In genomic region chr13:101521371-101521770, GRCh38 we compare ENCODE assay signal across 25 cellular contexts.
DNase-seq lines count a peak whose midpoint lies in the region; ATAC-seq and TF ChIP-seq lines count a peak whose summit lies in the region.
"Had no signal": no experiment of that assay in that cellular context is flagged by ENCODE, and none has a peak within 500 bp of the region (broad histone marks: within the 10 kb centered on the region; RNA-seq: fewer than 3 reads in every experiment).

No MANE protein-coding gene starts in this region.

- no peaks in the 10 kb centered on the region for H4K20me1 ChIP-seq in SK-N-SH (ENCODE audit: insufficient read depth)

- H3K9ac ChIP-seq in SK-N-SH = 0 out of 2 replicates have a peak overlapping the region, but pooled peaks have one; percentile 14

- peaks cover 0 to 14% of the 10 kb centered on the region in 2 experiments for H3K36me3 ChIP-seq in SK-N-SH (replicated peaks in 1 of 2; ENCODE audit: control insufficient read depth in 1 of 2, insufficient read depth in 2 of 2, low read length in 1 of 2)
- H3K36me3 ChIP-seq in ascending aorta = no peaks in the 10 kb centered on the region
- no peaks in the 10 kb centered on the region for H3K36me3 ChIP-seq in gastrocnemius medialis
- H3K36me3 ChIP-seq: heart left ventricle had no signal

- H3K27ac Mint-ChIP-seq in natural killer cell treated with Interleukin-12 subunit alpha and Interleukin-12 subunit beta and Interleukin-15 and Interleukin-18, amount 100 ng/mL, for 72 hours = peak overlapping the region; percentile 77 to 80
- H3K27ac Mint-ChIP-seq: activated CD4-positive, alpha-beta memory T cell treated with anti-CD3 and anti-CD28 coated beads for 36 hours; CD8-positive, alpha-beta T cell had no signal

- no peak for TF ChIP-seq POLR2A in gastrocnemius medialis (IDR thresholded peaks at IDR 0.05)

- H3K27ac ChIP-seq in SK-N-SH (ENCODE audit: low read depth in 2 of 2, low read length in 1 of 2) (peak overlapping the region in 1 of 2 experiments; percentile 79; a peak in 2 of 4 replicates), ascending aorta (peak overlapping the region; percentile 35 to 72), gastrocnemius medialis (no peak overlapping the region)
- H3K27ac ChIP-seq: 22Rv1, heart left ventricle had no signal

- H3K27me3 ChIP-seq in SK-N-SH (ENCODE audit: insufficient read depth) = no peaks in the 10 kb centered on the region
- H3K27me3 ChIP-seq in ascending aorta = no peaks in the 10 kb centered on the region
- H3K27me3 ChIP-seq in gastrocnemius medialis = no peaks in the 10 kb centered on the region
- H3K27me3 ChIP-seq: heart left ventricle had no signal

- peaks cover 4% of the 10 kb centered on the region for H3K36me3 Mint-ChIP-seq in natural killer cell treated with Interleukin-12 subunit alpha and Interleukin-12 subunit beta and Interleukin-15 and Interleukin-18, amount 100 ng/mL, for 72 hours
- H3K36me3 Mint-ChIP-seq: activated CD4-positive, alpha-beta memory T cell treated with anti-CD3 and anti-CD28 coated beads for 36 hours; CD8-positive, alpha-beta T cell had no signal

- in situ Hi-C loops in gastrocnemius medialis (cut with MboI; ENCODE audit: low sequenced_read_pairs in 4 of 4) = loop anchor here in 2 of 4 donors (25.0 kb wide), 1 partner anchor 241 kb away; no protein-coding TSS in a partner anchor

- WGBS in SK-N-SH (ENCODE audit: low lambda C conversion rate) = 79% methylated on average over 6 of the region's 6 CpGs

- no peak for TF ChIP-seq RAD21 in SK-N-SH (IDR thresholded peaks at IDR 0.05; ENCODE audit: low read length)

- no peaks in the 10 kb centered on the region for H3K27me3 Mint-ChIP-seq in natural killer cell treated with Interleukin-12 subunit alpha and Interleukin-12 subunit beta and Interleukin-15 and Interleukin-18, amount 100 ng/mL, for 72 hours
- H3K27me3 Mint-ChIP-seq: activated CD4-positive, alpha-beta memory T cell treated with anti-CD3 and anti-CD28 coated beads for 36 hours had no signal

- intact Hi-C loops in ascending aorta (cut with DNase I) (loop anchor here (10.0 kb wide), 1 partner anchor 1073 kb away; the partner anchor contains the start of gene TPP2), gastrocnemius medialis (cut with DNase I; ENCODE audit: low total_unique reads) (loop anchor here (10.0 kb wide), 1 partner anchor 173 kb away; no protein-coding TSS in a partner anchor)

- peaks cover 10 to 31% of the 10 kb centered on the region in 2 experiments; a peak in 3 of 4 replicates for H3K4me1 ChIP-seq in SK-N-SH (ENCODE audit: control insufficient read depth in 1 of 2, insufficient read depth in 2 of 2, low read depth in 1 of 2, low read length in 1 of 2)
- H3K4me1 ChIP-seq in ascending aorta = peaks cover 0 to 22% of the 10 kb centered on the region in 2 donors
- H3K4me1 ChIP-seq in gastrocnemius medialis = no peaks in the 10 kb centered on the region

- H3K4me1 Mint-ChIP-seq in natural killer cell treated with Interleukin-12 subunit alpha and Interleukin-12 subunit beta and Interleukin-15 and Interleukin-18, amount 100 ng/mL, for 72 hours (ENCODE audit: low read depth in 2 of 2) = peaks cover 18 to 23% of the 10 kb centered on the region in 2 donors

- peaks cover 38% of the 10 kb centered on the region for H3F3A ChIP-seq in SK-N-SH (replicated peaks; ENCODE audit: insufficient read depth)

- no peak for TF ChIP-seq CTCF in SK-N-SH (IDR thresholded peaks at IDR 0.05)
- no peak for TF ChIP-seq CTCF in ascending aorta (IDR thresholded peaks at IDR 0.05)
- no peak for TF ChIP-seq CTCF in gastrocnemius medialis (IDR thresholded peaks at IDR 0.05 in 4 of 5, conservative IDR thresholded peaks at IDR 0.05 in 1 of 5)

- CTCF ChIA-PET in SK-N-SH (lab: Yijun Ruan, JAX) = no interaction called here

- H3K4me2 ChIP-seq in SK-N-SH = peak overlapping the region; percentile 9; the same call in 1 of the 2 replicates

- peak overlapping the region; percentile 77 for H3K4me3 Mint-ChIP-seq in natural killer cell treated with Interleukin-12 subunit alpha and Interleukin-12 subunit beta and Interleukin-15 and Interleukin-18, amount 100 ng/mL, for 72 hours
- H3K4me3 Mint-ChIP-seq: activated CD4-positive, alpha-beta memory T cell treated with anti-CD3 and anti-CD28 coated beads for 36 hours; CD8-positive, alpha-beta T cell; neural crest cell had no signal

- H3K9me3 ChIP-seq in SK-N-SH (no peaks in the 10 kb centered on the region), ascending aorta (no peaks in the 10 kb centered on the region), gastrocnemius medialis (no peaks in the 10 kb centered on the region)
- H3K9me3 ChIP-seq: heart left ventricle had no signal

- peaks cover 9% of the 10 kb centered on the region for H3K9me3 Mint-ChIP-seq in natural killer cell treated with Interleukin-12 subunit alpha and Interleukin-12 subunit beta and Interleukin-15 and Interleukin-18, amount 100 ng/mL, for 72 hours
- H3K9me3 Mint-ChIP-seq: activated CD4-positive, alpha-beta memory T cell treated with anti-CD3 and anti-CD28 coated beads for 36 hours; CD8-positive, alpha-beta T cell; neural crest cell had no signal

- ATAC-seq in SK-N-SH treated with all-trans-retinoic acid at 6 μM for 48 hours = no peak
- ATAC-seq in natural killer cell treated with Interleukin-12 subunit alpha and Interleukin-12 subunit beta and Interleukin-15 and Interleukin-18, amount 100 ng/mL, for 72 hours = no peak
- no peak for ATAC-seq in HG02870 (IDR thresholded peaks at IDR 0.05; ENCODE audit: unreplicated experiment)
- no peak for ATAC-seq in gastrocnemius medialis
- ATAC-seq: heart left ventricle, sciatic nerve had no signal

- no peaks in the 10 kb centered on the region for H3K9me2 ChIP-seq in SK-N-SH

- H3K4me3 ChIP-seq in SK-N-SH (ENCODE audit: low read depth in 2 of 2, low read length in 1 of 2) = no peak overlapping the region
- no peak overlapping the region for H3K4me3 ChIP-seq in ascending aorta
- H3K4me3 ChIP-seq in gastrocnemius medialis = no peak overlapping the region
- H3K4me3 ChIP-seq: heart left ventricle had no signal

- no peak for TF ChIP-seq EP300 in SK-N-SH (IDR thresholded peaks at IDR 0.05; ENCODE audit: borderline replicate concordance in 1 of 2, low read depth in 1 of 2, low read length in 1 of 2)

- POLR2A ChIA-PET in SK-N-SH (lab: Yijun Ruan, JAX) = no interaction called here

- H3K79me2 ChIP-seq in SK-N-SH (ENCODE audit: insufficient read depth) = peaks cover 85% of the 10 kb centered on the region

- no peak for DNase-seq in SK-N-SH
- peak; percentile 4 for DNase-seq in Daoy (ENCODE audit: low read depth)
- no peak for DNase-seq in ascending aorta (ENCODE audit: low spot score in 2 of 2)
- no peak for DNase-seq in natural killer cell treated with Interleukin-12 subunit alpha and Interleukin-12 subunit beta and Interleukin-15 and Interleukin-18, amount 100 ng/mL, for 72 hours (ENCODE audit: low spot score)
- DNase-seq in gastrocnemius medialis = no peak
- DNase-seq in amygdala (lab: John Stamatoyannopoulos, UW) = no peak
- DNase-seq: activated gamma-delta T cell treated with Interleukin-2 at 50 U/mL for 16 hours; activated T-cell treated with anti-CD3 and anti-CD28 coated beads for 4 hours; DMS 273 treated with DMSO at 0.1 percent for 48 hours; effector CD4-positive, alpha-beta T cell; erythroblast; heart left ventricle; NCI-H1092 treated with DMSO at 0.1 percent for 48 hours; NCI-H187; NCI-H2171; NCI-H510A; posterior cingulate gyrus; stimulated activated naive CD4-positive, alpha-beta T cell treated with Interleukin-2 at 50 U/mL for 16 hours had no signal

- H2AFZ ChIP-seq in SK-N-SH (ENCODE audit: low read depth) = no peak overlapping the region

TF ChIP-seq in SK-N-SH, 30 proteins besides CTCF, POLR2A, EP300 and RAD21 (continues in another document):
- TF ChIP-seq ZBTB33 (IDR thresholded peaks at IDR 0.05; ENCODE audit: borderline replicate concordance, low read depth) = no peak
- TF ChIP-seq TCF12 (IDR thresholded peaks at IDR 0.05) = no peak
- TF ChIP-seq GATA2 (CRISPR knock-in tag; IDR thresholded peaks at IDR 0.05) = no peak

TF ChIP-seq in SK-N-SH treated with all-trans-retinoic acid at 6 μM for 48 hours, 23 proteins besides CTCF, POLR2A, EP300 and RAD21 (continues in another document):
- TF ChIP-seq ZFP3 (CRISPR knock-in tag; IDR thresholded peaks at IDR 0.05) (no peak), PATZ1 (CRISPR knock-in tag; IDR thresholded peaks at IDR 0.05; ENCODE audit: borderline replicate concordance) (no peak), ARNTL (CRISPR knock-in tag; IDR thresholded peaks at IDR 0.05; ENCODE audit: borderline replicate concordance, low read depth) (no peak), POU6F1 (CRISPR knock-in tag; IDR thresholded peaks at IDR 0.05; ENCODE audit: borderline replicate concordance, low read depth) (no peak), ZFP30 (CRISPR knock-in tag; IDR thresholded peaks at IDR 0.05) (no peak), TOX (CRISPR knock-in tag; IDR thresholded peaks at IDR 0.05; ENCODE audit: borderline replicate concordance) (no peak)

Comparison
In these comparisons a context has a peak if more than half of its experiments do, and no peak if none do; other contexts are left out.
1. H3K27ac ChIP-seq: peak in ascending aorta (2 of 2); none in gastrocnemius medialis (0 of 4).